Comparison of ENCODE assay signal across 2 cellular contexts in the genomic region with DNA sequence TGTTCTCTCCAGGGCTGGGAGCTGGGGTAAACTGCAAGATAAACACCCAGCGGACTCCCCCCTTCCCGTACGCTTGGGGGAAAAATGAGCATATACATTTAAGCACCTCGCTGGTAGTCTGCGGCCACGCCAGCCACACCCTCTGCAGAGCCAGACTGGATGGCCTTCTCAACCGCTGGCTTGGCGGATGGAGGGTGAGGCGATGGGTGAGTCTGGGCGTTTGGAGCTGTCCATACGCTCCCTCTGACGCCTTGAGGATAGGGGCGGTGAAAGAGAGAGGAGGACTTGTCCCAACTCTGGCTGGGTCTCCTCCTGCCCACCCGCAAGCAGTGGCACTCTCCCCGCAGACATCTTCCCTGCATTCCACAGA.
TF ChIP-seq lines count a peak whose summit lies in the region.

No MANE protein-coding gene starts in this region.

TF ChIP-seq in A549, 52 proteins besides CTCF, POLR2A, EP300 and RAD21 (continued from another document):
- TF ChIP-seq, protein P1, sequence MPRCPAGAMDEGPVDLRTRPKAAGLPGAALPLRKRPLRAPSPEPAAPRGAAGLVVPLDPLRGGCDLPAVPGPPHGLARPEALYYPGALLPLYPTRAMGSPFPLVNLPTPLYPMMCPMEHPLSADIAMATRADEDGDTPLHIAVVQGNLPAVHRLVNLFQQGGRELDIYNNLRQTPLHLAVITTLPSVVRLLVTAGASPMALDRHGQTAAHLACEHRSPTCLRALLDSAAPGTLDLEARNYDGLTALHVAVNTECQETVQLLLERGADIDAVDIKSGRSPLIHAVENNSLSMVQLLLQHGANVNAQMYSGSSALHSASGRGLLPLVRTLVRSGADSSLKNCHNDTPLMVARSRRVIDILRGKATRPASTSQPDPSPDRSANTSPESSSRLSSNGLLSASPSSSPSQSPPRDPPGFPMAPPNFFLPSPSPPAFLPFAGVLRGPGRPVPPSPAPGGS (IDR thresholded peaks at IDR 0.05), result no peak

TF ChIP-seq in HEK293, 187 proteins besides CTCF, POLR2A, EP300 and RAD21 (continued from another document):
- TF ChIP-seq PRDM1 (tag by site-specific recombination; IDR thresholded peaks at IDR 0.05), result peak; percentile 9; the same call in 1 of the 2 replicates
- TF ChIP-seq, protein P2, sequence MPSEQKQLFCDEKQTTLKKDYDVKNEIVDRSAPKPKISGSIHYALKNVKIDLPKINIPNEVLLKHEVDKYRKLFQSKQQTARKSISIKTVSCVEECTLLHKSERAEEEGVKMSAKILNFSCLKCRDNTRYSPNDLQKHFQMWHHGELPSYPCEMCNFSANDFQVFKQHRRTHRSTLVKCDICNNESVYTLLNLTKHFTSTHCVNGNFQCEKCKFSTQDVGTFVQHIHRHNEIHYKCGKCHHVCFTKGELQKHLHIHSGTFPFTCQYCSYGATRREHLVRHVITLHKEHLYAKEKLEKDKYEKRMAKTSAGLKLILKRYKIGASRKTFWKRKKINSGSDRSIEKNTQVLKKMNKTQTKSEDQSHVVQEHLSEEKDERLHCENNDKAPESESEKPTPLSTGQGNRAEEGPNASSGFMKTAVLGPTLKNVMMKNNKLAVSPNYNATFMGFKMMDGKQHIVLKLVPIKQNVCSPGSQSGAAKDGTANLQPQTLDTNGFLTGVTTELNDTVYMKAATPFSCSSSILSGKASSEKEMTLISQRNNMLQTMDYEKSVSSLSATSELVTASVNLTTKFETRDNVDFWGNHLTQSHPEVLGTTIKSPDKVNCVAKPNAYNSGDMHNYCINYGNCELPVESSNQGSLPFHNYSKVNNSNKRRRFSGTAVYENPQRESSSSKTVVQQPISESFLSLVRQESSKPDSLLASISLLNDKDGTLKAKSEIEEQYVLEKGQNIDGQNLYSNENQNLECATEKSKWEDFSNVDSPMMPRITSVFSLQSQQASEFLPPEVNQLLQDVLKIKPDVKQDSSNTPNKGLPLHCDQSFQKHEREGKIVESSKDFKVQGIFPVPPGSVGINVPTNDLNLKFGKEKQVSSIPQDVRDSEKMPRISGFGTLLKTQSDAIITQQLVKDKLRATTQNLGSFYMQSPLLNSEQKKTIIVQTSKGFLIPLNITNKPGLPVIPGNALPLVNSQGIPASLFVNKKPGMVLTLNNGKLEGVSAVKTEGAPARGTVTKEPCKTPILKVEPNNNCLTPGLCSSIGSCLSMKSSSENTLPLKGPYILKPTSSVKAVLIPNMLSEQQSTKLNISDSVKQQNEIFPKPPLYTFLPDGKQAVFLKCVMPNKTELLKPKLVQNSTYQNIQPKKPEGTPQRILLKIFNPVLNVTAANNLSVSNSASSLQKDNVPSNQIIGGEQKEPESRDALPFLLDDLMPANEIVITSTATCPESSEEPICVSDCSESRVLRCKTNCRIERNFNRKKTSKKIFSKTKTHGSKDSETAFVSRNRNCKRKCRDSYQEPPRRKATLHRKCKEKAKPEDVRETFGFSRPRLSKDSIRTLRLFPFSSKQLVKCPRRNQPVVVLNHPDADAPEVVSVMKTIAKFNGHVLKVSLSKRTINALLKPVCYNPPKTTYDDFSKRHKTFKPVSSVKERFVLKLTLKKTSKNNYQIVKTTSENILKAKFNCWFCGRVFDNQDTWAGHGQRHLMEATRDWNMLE (tag by site-specific recombination; conservative IDR thresholded peaks at IDR 0.05; ENCODE audit: low read depth), result no peak
- TF ChIP-seq, protein P3, sequence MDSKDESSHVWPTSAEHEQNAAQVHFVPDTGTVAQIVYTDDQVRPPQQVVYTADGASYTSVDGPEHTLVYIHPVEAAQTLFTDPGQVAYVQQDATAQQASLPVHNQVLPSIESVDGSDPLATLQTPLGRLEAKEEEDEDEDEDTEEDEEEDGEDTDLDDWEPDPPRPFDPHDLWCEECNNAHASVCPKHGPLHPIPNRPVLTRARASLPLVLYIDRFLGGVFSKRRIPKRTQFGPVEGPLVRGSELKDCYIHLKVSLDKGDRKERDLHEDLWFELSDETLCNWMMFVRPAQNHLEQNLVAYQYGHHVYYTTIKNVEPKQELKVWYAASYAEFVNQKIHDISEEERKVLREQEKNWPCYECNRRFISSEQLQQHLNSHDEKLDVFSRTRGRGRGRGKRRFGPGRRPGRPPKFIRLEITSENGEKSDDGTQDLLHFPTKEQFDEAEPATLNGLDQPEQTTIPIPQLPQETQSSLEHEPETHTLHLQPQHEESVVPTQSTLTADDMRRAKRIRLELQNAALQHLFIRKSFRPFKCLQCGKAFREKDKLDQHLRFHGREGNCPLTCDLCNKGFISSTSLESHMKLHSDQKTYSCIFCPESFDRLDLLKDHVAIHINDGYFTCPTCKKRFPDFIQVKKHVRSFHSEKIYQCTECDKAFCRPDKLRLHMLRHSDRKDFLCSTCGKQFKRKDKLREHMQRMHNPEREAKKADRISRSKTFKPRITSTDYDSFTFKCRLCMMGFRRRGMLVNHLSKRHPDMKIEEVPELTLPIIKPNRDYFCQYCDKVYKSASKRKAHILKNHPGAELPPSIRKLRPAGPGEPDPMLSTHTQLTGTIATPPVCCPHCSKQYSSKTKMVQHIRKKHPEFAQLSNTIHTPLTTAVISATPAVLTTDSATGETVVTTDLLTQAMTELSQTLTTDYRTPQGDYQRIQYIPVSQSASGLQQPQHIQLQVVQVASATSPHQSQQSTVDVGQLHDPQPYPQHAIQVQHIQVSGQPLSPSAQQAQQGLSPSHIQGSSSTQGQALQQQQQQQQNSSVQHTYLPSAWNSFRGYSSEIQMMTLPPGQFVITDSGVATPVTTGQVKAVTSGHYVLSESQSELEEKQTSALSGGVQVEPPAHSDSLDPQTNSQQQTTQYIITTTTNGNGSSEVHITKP (tag by site-specific recombination; IDR thresholded peaks at IDR 0.05), result 0 out of 2 replicates have a peak, but pooled peaks have one; percentile 6
- TF ChIP-seq ZNF677 (tag by site-specific recombination; IDR thresholded peaks at IDR 0.05), result no peak
- TF ChIP-seq KLF7 (tag by site-specific recombination; IDR thresholded peaks at IDR 0.05; ENCODE audit: borderline replicate concordance), result peak; percentile 7; the same call in 1 of the 2 replicates
- TF ChIP-seq ZNF140 (tag by site-specific recombination; IDR thresholded peaks at IDR 0.05), result no peak
- peak; percentile 31 for TF ChIP-seq KLF1 (tag by site-specific recombination; IDR thresholded peaks at IDR 0.05)
- no peak for TF ChIP-seq ZNF791 (tag by site-specific recombination; IDR thresholded peaks at IDR 0.05)
- no peak for TF ChIP-seq ZNF16 (tag by site-specific recombination; IDR thresholded peaks at IDR 0.05; ENCODE audit: low read depth)
- no peak for TF ChIP-seq ZNF585B (tag by site-specific recombination; IDR thresholded peaks at IDR 0.05)
TF ChIP-seq in HEK293: peak in this region for 5.
